ENCODE assay signal across 20 cellular contexts in the genomic region with DNA sequence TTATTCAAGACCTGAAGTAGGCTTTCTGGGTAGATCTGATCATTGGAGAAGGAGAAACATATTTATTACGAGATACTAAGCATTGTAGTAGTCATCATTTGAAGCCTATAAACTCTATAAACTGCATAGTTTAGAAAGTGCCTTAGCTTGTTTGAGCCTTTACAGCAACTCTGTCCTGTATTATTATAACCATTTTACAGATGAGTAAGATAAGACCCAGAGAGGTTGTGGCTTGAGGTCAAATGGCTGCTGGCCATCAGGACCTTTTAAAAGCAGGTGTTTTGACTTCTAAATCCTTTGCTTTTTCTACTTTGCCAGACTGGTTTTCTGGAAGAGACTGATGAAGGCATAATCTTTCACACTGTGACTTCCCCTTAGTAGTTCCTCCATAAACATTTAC. TPM values are rescaled to one million over a fixed set of nuclear protein-coding genes. Genes with fewer than 3 reads are reported as not detected.
A peak's percentile ranks its signal among the peaks of the same experiment; 100 is the strongest.
DNase-seq lines count a peak whose midpoint lies in the region; ATAC-seq, FAIRE-seq and TF ChIP-seq lines count a peak whose summit lies in the region.
"Had no signal": no experiment of that assay in that cellular context is flagged by ENCODE, and none has a peak within 500 bp of the region (broad histone marks: within the 10 kb centered on the region; RNA-seq: fewer than 3 reads in every experiment).

No MANE protein-coding gene starts in this region.

- in situ Hi-C loops in GM12878 (cut with MboI) (no loop called here), HAP-1 (cut with MboI; ENCODE audit: low sequenced_read_pairs) (no loop called here)

- intact Hi-C loops in GM12878 (cut with micrococcal nuclease; ENCODE audit: unreplicated experiment), result no loop called here
- intact Hi-C loops in naive thymus-derived CD4-positive, alpha-beta T cell (cut with micrococcal nuclease), result no loop called here

- H3K4me3 Mint-ChIP-seq in activated CD8-positive, alpha-beta memory T cell treated with anti-CD3 and anti-CD28 coated beads, Interleukin-2, amount 10 ng/mL, durations not matched to agents 7 days and 5 days, result no peak overlapping the region
- H3K4me3 Mint-ChIP-seq in naive thymus-derived CD4-positive, alpha-beta T cell, result no peak overlapping the region
- H3K4me3 Mint-ChIP-seq: B cell, H9 had no signal

- H3K79me2 ChIP-seq in Loucy (ENCODE audit: insufficient read depth, low read length) (peaks cover 99% of the 10 kb centered on the region), GM12878 (ENCODE audit: control insufficient read depth, insufficient read depth, low read length) (peaks cover 93% of the 10 kb centered on the region)

- 95% methylated on average over 1 of the region's 1 CpG for whole genome bisulfite sequencing in GM12878 (ENCODE audit: insufficient coverage, insufficient replicate concordance, low lambda C conversion rate, missing lambda C conversion rate)

- H3K9me3 Mint-ChIP-seq in activated CD8-positive, alpha-beta memory T cell treated with anti-CD3 and anti-CD28 coated beads, Interleukin-2, amount 10 ng/mL, durations not matched to agents 7 days and 5 days (ENCODE audit: low read depth), result no peaks in the 10 kb centered on the region
- H3K9me3 Mint-ChIP-seq in naive thymus-derived CD4-positive, alpha-beta T cell, result no peaks in the 10 kb centered on the region
- H3K9me3 Mint-ChIP-seq: CD4-positive, CD25-positive, alpha-beta regulatory T cell; CD8-positive, alpha-beta memory T cell; H9 had no signal

- no peaks in the 10 kb centered on the region for H3K9me3 ChIP-seq in Loucy (ENCODE audit: insufficient read depth, low read depth, low read length)
- no peaks in the 10 kb centered on the region for H3K9me3 ChIP-seq in GM12878 (replicated peaks; ENCODE audit: control insufficient read depth, insufficient read depth, low read length)
- H3K9me3 ChIP-seq in naive thymus-derived CD4-positive, alpha-beta T cell (ENCODE audit: control insufficient read depth in 2 of 3, low read length in 3 of 3), result no peaks in the 10 kb centered on the region
- no peaks in the 10 kb centered on the region for H3K9me3 ChIP-seq in HAP-1
- H3K9me3 ChIP-seq: BLaER1 treated with 17β-estradiol and CSF1 and Interleukin-3, amounts not matched to agents 10 nM and 100 nM had no signal

- DNase-seq in activated CD8-positive, alpha-beta memory T cell treated with anti-CD3 and anti-CD28 coated beads, Interleukin-2, amount 10 ng/mL, durations not matched to agents 7 days and 5 days, result peak; percentile 4
- DNase-seq in activated CD8-positive, alpha-beta memory T cell treated with anti-CD3 and anti-CD28 coated beads, Interleukin-2, amount 50 U/mL, for 48 hours, result no peak
- no peak for DNase-seq in GM12878 (ENCODE audit: low read depth, low spot score)
- DNase-seq in naive thymus-derived CD4-positive, alpha-beta T cell, result no peak
- DNase-seq in HAP-1 (ENCODE audit: low spot score in 2 of 2), result no peak
- DNase-seq: CD4-positive, CD25-positive, alpha-beta regulatory T cell; CD8-positive, alpha-beta memory T cell; COR-L47; DMS 273 treated with DMSO at 0.1 percent for 48 hours; DMS53; DND-41; EL; H9 had no signal

- no peaks in the 10 kb centered on the region for H3F3A ChIP-seq in Loucy (ENCODE audit: low read depth)

- H3K27me3 ChIP-seq in Loucy (ENCODE audit: insufficient read depth, low read length, poor library complexity, severe bottlenecking) (no peaks in the 10 kb centered on the region), GM12878 (replicated peaks in 1 of 2; ENCODE audit: control insufficient read depth in 2 of 2, insufficient read depth in 2 of 2, low read length in 1 of 2) (no peaks in the 10 kb centered on the region), HAP-1 (ENCODE audit: low read depth) (no peaks in the 10 kb centered on the region)
- no peaks in the 10 kb centered on the region for H3K27me3 ChIP-seq in naive thymus-derived CD4-positive, alpha-beta T cell (ENCODE audit: control insufficient read depth in 2 of 2, insufficient read depth in 2 of 2, low read length in 2 of 2)
- H3K27me3 ChIP-seq: BLaER1 treated with 17β-estradiol and CSF1 and Interleukin-3, amounts not matched to agents 10 nM and 100 nM had no signal

- TF ChIP-seq POLR2A in GM12878 (IDR thresholded peaks at IDR 0.05; ENCODE audit: low read depth, low read length), result no peak

- no peak overlapping the region for H3K27ac Mint-ChIP-seq in activated CD8-positive, alpha-beta memory T cell treated with anti-CD3 and anti-CD28 coated beads, Interleukin-2, amount 10 ng/mL, durations not matched to agents 7 days and 5 days
- no peak overlapping the region for H3K27ac Mint-ChIP-seq in naive thymus-derived CD4-positive, alpha-beta T cell
- H3K27ac Mint-ChIP-seq: B cell; CD4-positive, CD25-positive, alpha-beta regulatory T cell had no signal

- no peak for FAIRE-seq in GM12878 (lab: Jason Lieb, UNC)
- FAIRE-seq: GM12891, GM19239, H1 had no signal

- peaks cover 39% of the 10 kb centered on the region for H3K4me1 ChIP-seq in Loucy (ENCODE audit: insufficient read depth, low read length, poor library complexity, severe bottlenecking)
- H3K4me1 ChIP-seq in GM12878 (ENCODE audit: control insufficient read depth, insufficient read depth, low read length), result peaks cover 8% of the 10 kb centered on the region
- H3K4me1 ChIP-seq in naive thymus-derived CD4-positive, alpha-beta T cell (ENCODE audit: control insufficient read depth in 2 of 2, insufficient read depth in 2 of 2, low read length in 2 of 2), result peaks cover 4 to 26% of the 10 kb centered on the region in 2 donors
- H3K4me1 ChIP-seq in HAP-1, result peaks cover 23% of the 10 kb centered on the region

- POLR2A ChIA-PET in GM12878 (lab: Charles Lee), result interaction anchor here (1.3 kb wide), 1 partner anchor 24 kb away, joined by 4 read pairs; no protein-coding TSS in a partner anchor
- POLR2A ChIA-PET in naive thymus-derived CD4-positive, alpha-beta T cell (lab: Charles Lee), result interaction anchor here (1.0 kb wide), 1 partner anchor 18 kb away, joined by 3 read pairs; no protein-coding TSS in a partner anchor

- H3K4me2 ChIP-seq in Loucy (ENCODE audit: low read depth, low read length, poor library complexity, severe bottlenecking) (peak overlapping the region; percentile 37), GM12878 (ENCODE audit: control insufficient read depth, insufficient read depth) (no peak overlapping the region)

- H3K9ac ChIP-seq in Loucy (ENCODE audit: low read depth, low read length, poor library complexity, severe bottlenecking) (no peak overlapping the region), GM12878 (ENCODE audit: control insufficient read depth, insufficient read depth, low read length) (no peak overlapping the region)
- H3K9ac ChIP-seq: BLaER1 treated with 17β-estradiol and CSF1 and Interleukin-3, amounts not matched to agents 10 nM and 100 nM had no signal

- H3K27ac ChIP-seq in GM12878 (ENCODE audit: control insufficient read depth, insufficient read depth), result no peak overlapping the region
- H3K27ac ChIP-seq in naive thymus-derived CD4-positive, alpha-beta T cell (ENCODE audit: low read depth, low read length), result no peak overlapping the region

- no TSS peak for BruUV-seq in GM12878 (replicated peaks; lab: Mats Ljungman, UMichigan)

- CTCF ChIA-PET in activated CD8-positive, alpha-beta memory T cell treated with anti-CD3 and anti-CD28 coated beads, Interleukin-2, amount 10 ng/mL, durations not matched to agents 7 days and 5 days (lab: Charles Lee), result no interaction called here
- CTCF ChIA-PET in GM12878 (lab: Yijun Ruan, JAX), result interaction anchor here (1.2 kb wide), 1 partner anchor 24 kb away, joined by 6 read pairs; no protein-coding TSS in a partner anchor
- CTCF ChIA-PET in naive thymus-derived CD4-positive, alpha-beta T cell (lab: Charles Lee), result no interaction called here

- H3K36me3 Mint-ChIP-seq in activated CD8-positive, alpha-beta memory T cell treated with anti-CD3 and anti-CD28 coated beads, Interleukin-2, amount 10 ng/mL, durations not matched to agents 7 days and 5 days, result peaks cover 2% of the 10 kb centered on the region
- peaks cover 0 to 8% (median 3%) of the 10 kb centered on the region in 5 donors for H3K36me3 Mint-ChIP-seq in naive thymus-derived CD4-positive, alpha-beta T cell

- RAD21 ChIA-PET in GM12878 (lab: Charles Lee; ENCODE audit: unreplicated experiment), result interaction anchor here (1.3 kb wide), 1 partner anchor 19 kb away, joined by 4 read pairs; no protein-coding TSS in a partner anchor

- TF ChIP-seq RAD21 in GM12878 (IDR thresholded peaks at IDR 0.05; ENCODE audit: insufficient read depth, low read depth, low read length), result no peak

- no peak for TF ChIP-seq EP300 in GM12878 (IDR thresholded peaks at IDR 0.05; ENCODE audit: borderline replicate concordance in 1 of 2, control insufficient read depth in 1 of 2, low read depth in 2 of 2, low read length in 2 of 2)

- H3K4me3 ChIP-seq in Loucy (ENCODE audit: low read length, poor library complexity, severe bottlenecking) (no peak overlapping the region), GM12878 (no peak overlapping the region), HAP-1 (no peak overlapping the region)
- no peak overlapping the region for H3K4me3 ChIP-seq in naive thymus-derived CD4-positive, alpha-beta T cell (ENCODE audit: low read length)
- H3K4me3 ChIP-seq: BLaER1 treated with 17β-estradiol and CSF1 and Interleukin-3, amounts not matched to agents 10 nM and 100 nM had no signal

- ATAC-seq in activated CD8-positive, alpha-beta memory T cell treated with anti-CD3 and anti-CD28 coated beads, Interleukin-2, amount 10 ng/mL, durations not matched to agents 7 days and 5 days, result no peak
- ATAC-seq in GM12878 (peak; percentile 34), HG03460 (IDR thresholded peaks at IDR 0.05; ENCODE audit: unreplicated experiment) (no peak)
- ATAC-seq in naive thymus-derived CD4-positive, alpha-beta T cell, result no peak

- no peak overlapping the region for H2AFZ ChIP-seq in Loucy (ENCODE audit: low read length)
- no peak overlapping the region for H2AFZ ChIP-seq in GM12878 (ENCODE audit: control insufficient read depth, low read depth, low read length)

- SMC1A ChIA-PET in GM12878 (lab: Charles Lee; ENCODE audit: uncharacterized antibody, unreplicated experiment), result interaction anchor here (0.7 to 2.3 kb wide), 2 partner anchors 19 to 32 kb away, joined by 3 to 6 read pairs; no protein-coding TSS in a partner anchor

- H4K20me1 ChIP-seq in Loucy (ENCODE audit: insufficient read depth, low read length, poor library complexity, severe bottlenecking), result peaks cover 88% of the 10 kb centered on the region
- H4K20me1 ChIP-seq in GM12878 (ENCODE audit: control insufficient read depth, insufficient read depth), result peaks cover 9% of the 10 kb centered on the region

- H3K36me3 ChIP-seq in Loucy (ENCODE audit: insufficient read depth, low read length), result peaks cover 7% of the 10 kb centered on the region; the same call in 1 of the 2 replicates
- H3K36me3 ChIP-seq in GM12878 (ENCODE audit: control insufficient read depth in 2 of 2, insufficient read depth in 2 of 2, low read length in 1 of 2), result peaks cover 0 to 7% of the 10 kb centered on the region in 2 experiments; a peak in 2 of 4 replicates
- peaks cover 0 to 18% (median 3%) of the 10 kb centered on the region in 3 experiments for H3K36me3 ChIP-seq in naive thymus-derived CD4-positive, alpha-beta T cell (ENCODE audit: control insufficient read depth in 2 of 3, insufficient read depth in 3 of 3, low read length in 3 of 3)
- H3K36me3 ChIP-seq in HAP-1 (replicated peaks), result peaks cover 14% of the 10 kb centered on the region

- H3K4me1 Mint-ChIP-seq in activated CD8-positive, alpha-beta memory T cell treated with anti-CD3 and anti-CD28 coated beads, Interleukin-2, amount 10 ng/mL, durations not matched to agents 7 days and 5 days, result peaks cover 46% of the 10 kb centered on the region
- H3K4me1 Mint-ChIP-seq in naive thymus-derived CD4-positive, alpha-beta T cell, result peaks cover 43 to 93% (median 84%) of the 10 kb centered on the region in 7 donors

- TF ChIP-seq CTCF in Loucy (conservative IDR thresholded peaks at IDR 0.05; ENCODE audit: low read length), result no peak
- no peak for TF ChIP-seq CTCF in GM12878 (IDR thresholded peaks at IDR 0.05 in 2 of 3, conservative IDR thresholded peaks at IDR 0.05 in 1 of 3; ENCODE audit: control insufficient read depth in 2 of 3, extremely low read depth in 1 of 3, insufficient read depth in 1 of 3, low read depth in 3 of 3, low read length in 3 of 3)

- H3K27me3 Mint-ChIP-seq in activated CD8-positive, alpha-beta memory T cell treated with anti-CD3 and anti-CD28 coated beads, Interleukin-2, amount 10 ng/mL, durations not matched to agents 7 days and 5 days, result no peaks in the 10 kb centered on the region
- H3K27me3 Mint-ChIP-seq in naive thymus-derived CD4-positive, alpha-beta T cell, result no peaks in the 10 kb centered on the region
- H3K27me3 Mint-ChIP-seq: B cell; CD4-positive, CD25-positive, alpha-beta regulatory T cell; CD8-positive, alpha-beta memory T cell had no signal

- no peaks in the 10 kb centered on the region for H3K9me2 ChIP-seq in Loucy (replicated peaks; ENCODE audit: low read depth, low read length)

RNA-seq across cellular contexts. Expression of a gene that starts 7.1 kb away (rescaled TPM):
- 100 to 1,000 TPM in 1 of 2 experiments, 10 to 100 TPM in 1; 90.9 to 117 TPM for total RNA-seq in activated CD8-positive, alpha-beta memory T cell treated with anti-CD3 and anti-CD28 coated beads, Interleukin-2, amount 10 ng/mL, durations not matched to agents 7 days and 5 days
- total RNA-seq in GM12878 (2013; cell fraction: nucleolus; rRNA removed), result 199 and 215 TPM in 2 replicates
- 70.7 and 77.3 TPM in 2 replicates for total RNA-seq in GM12878 (2014; rRNA removed)
- total RNA-seq in GM12878 (2014; rRNA removed; fragmentation: Illumina TruSeq; extraction: Trizol), result 80.8 and 85.2 TPM in 2 replicates
- total RNA-seq in GM12878 (2021), result 119 and 122 TPM in 2 replicates
- 47.5 TPM for polyA plus RNA-seq in GM12878 (2011; ENCODE audit: low read depth)
- 74.7 and 125 TPM in 2 replicates for polyA plus RNA-seq in GM12878 (2011; rRNA removed)
- 121 and 122 TPM in 2 replicates for polyA plus RNA-seq in GM12878 (2011; cell fraction: cytosol; rRNA removed)
- polyA plus RNA-seq in GM12878 (2011; cell fraction: nucleus; rRNA removed), result 109 and 126 TPM in 2 replicates
- polyA plus RNA-seq in GM12878 (2012), result 67.1 and 71.5 TPM in 2 replicates
- polyA plus RNA-seq in GM12878 (2014; fragmentation: Illumina TruSeq; extraction: Trizol), result 133 and 198 TPM in 2 replicates
- 10 to 100 TPM; 46.1 to 47.7 TPM for polyA plus RNA-seq in GM12878 (2014; fragmentation: Nextera tagmentation; extraction: Ambion mirVana)
- 87.5 and 87.9 TPM in 2 replicates for polyA plus RNA-seq in GM12878 (2014; rRNA removed)
- 100 to 1,000 TPM; 143 to 160 TPM for polyA plus RNA-seq in GM12878 (2016; fragmentation: Nextera tagmentation; extraction: Ambion mirVana)
- 227 and 233 TPM in 2 replicates for polyA minus RNA-seq in GM12878 (2011; rRNA and poly(A)+ RNA removed)
- 47.4 and 71.6 TPM in 2 replicates for polyA minus RNA-seq in GM12878 (2011; cell fraction: cytosol; rRNA and poly(A)+ RNA removed)
- 39.7 and 77.1 TPM in 2 replicates for polyA minus RNA-seq in GM12878 (2011; cell fraction: nucleus; rRNA and poly(A)+ RNA removed)
- 100 to 1,000 TPM in 3 of 5 experiments, 10 to 100 TPM in 2; 88.4 to 113 (median 112) TPM for total RNA-seq in naive thymus-derived CD4-positive, alpha-beta T cell
- polyA plus RNA-seq in naive thymus-derived CD4-positive, alpha-beta T cell, result 100 to 1,000 TPM; 106 to 123 TPM

RNA-seq across cellular contexts. Expression of a gene that starts 58.5 kb away (rescaled TPM):
- 10 to 100 TPM; 38.5 to 44.9 TPM for total RNA-seq in activated CD8-positive, alpha-beta memory T cell treated with anti-CD3 and anti-CD28 coated beads, Interleukin-2, amount 10 ng/mL, durations not matched to agents 7 days and 5 days
- 89.6 and 93.8 TPM in 2 replicates for total RNA-seq in GM12878 (2013; cell fraction: nucleolus; rRNA removed)
- total RNA-seq in GM12878 (2014; rRNA removed), result 36.4 and 38.2 TPM in 2 replicates
- 16.2 and 16.7 TPM in 2 replicates for total RNA-seq in GM12878 (2014; rRNA removed; fragmentation: Illumina TruSeq; extraction: Trizol)
- total RNA-seq in GM12878 (2021), result 45.3 and 45.4 TPM in 2 replicates
- polyA plus RNA-seq in GM12878 (2011; ENCODE audit: low read depth), result 12.7 TPM
- polyA plus RNA-seq in GM12878 (2011; rRNA removed), result 19.6 and 26.4 TPM in 2 replicates
- 30.1 and 37.2 TPM in 2 replicates for polyA plus RNA-seq in GM12878 (2011; cell fraction: cytosol; rRNA removed)
- polyA plus RNA-seq in GM12878 (2011; cell fraction: nucleus; rRNA removed), result 76.3 and 77.8 TPM in 2 replicates
- 28.5 and 29.3 TPM in 2 replicates for polyA plus RNA-seq in GM12878 (2012)
- 14.1 and 14.3 TPM in 2 replicates for polyA plus RNA-seq in GM12878 (2014; fragmentation: Illumina TruSeq; extraction: Trizol)
- polyA plus RNA-seq in GM12878 (2014; fragmentation: Nextera tagmentation; extraction: Ambion mirVana), result 1 to 10 TPM; 2.6 to 2.7 TPM
- polyA plus RNA-seq in GM12878 (2014; rRNA removed), result 35.0 and 37.5 TPM in 2 replicates
- polyA plus RNA-seq in GM12878 (2016; fragmentation: Nextera tagmentation; extraction: Ambion mirVana), result 10 to 100 TPM; 12.9 to 16.8 TPM
- polyA minus RNA-seq in GM12878 (2011; rRNA and poly(A)+ RNA removed), result 40.7 and 65.6 TPM in 2 replicates
- polyA minus RNA-seq in GM12878 (2011; cell fraction: cytosol; rRNA and poly(A)+ RNA removed), result 17.5 and 25.8 TPM in 2 replicates
- 26.0 and 37.4 TPM in 2 replicates for polyA minus RNA-seq in GM12878 (2011; cell fraction: nucleus; rRNA and poly(A)+ RNA removed)
- 100 to 1,000 TPM in 2 of 5 experiments, 10 to 100 TPM in 3; 51.8 to 161 (median 97.8) TPM for total RNA-seq in naive thymus-derived CD4-positive, alpha-beta T cell
- 10 to 100 TPM; 45.8 to 73.7 TPM for polyA plus RNA-seq in naive thymus-derived CD4-positive, alpha-beta T cell
